In genomic region chr17:41688641-41689496, GRCh38 we compare ENCODE assay signal across 8 cellular contexts. TPM values are rescaled to one million over a fixed set of nuclear protein-coding genes. Genes with fewer than 3 reads are reported as not detected.
DNase-seq lines count a peak whose midpoint lies in the region; ATAC-seq and TF ChIP-seq lines count a peak whose summit lies in the region.

EIF1 (plus strand) TSS chr17:41688885; CDS start chr17:41689039, 154 bp downstream.

- peak; percentile 72 for ATAC-seq in HG03442 (IDR thresholded peaks at IDR 0.05; ENCODE audit: unreplicated experiment)
- ATAC-seq in activated CD4-positive, alpha-beta T cell treated with anti-CD3 and anti-CD28 coated beads for 36 hours: peak; percentile 81

- H3K27ac Mint-ChIP-seq in activated CD4-positive, alpha-beta T cell treated with anti-CD3 and anti-CD28 coated beads for 36 hours: peak within 1 kb of the TSS; percentile 95

- POLR2A ChIA-PET in activated CD4-positive, alpha-beta T cell treated with anti-CD3 and anti-CD28 coated beads for 36 hours (lab: Charles Lee): interaction anchor here (0.6 to 7.3 kb wide), 27 partner anchors 10 to 1679 kb away, joined by 3 to 147 read pairs (median 4); partner anchors contain the start of genes ACLY, JUP, KLHL11 and TOP2A

- H3K36me3 Mint-ChIP-seq in activated CD4-positive, alpha-beta T cell treated with anti-CD3 and anti-CD28 coated beads for 36 hours (ENCODE audit: low read depth): peaks cover 42% of the 10 kb centered on the region

- H3K27me3 Mint-ChIP-seq in activated CD4-positive, alpha-beta T cell treated with anti-CD3 and anti-CD28 coated beads for 36 hours: no peaks in the 10 kb centered on the region

- H3K36me3 ChIP-seq in kidney epithelial cell (ENCODE audit: control insufficient read depth, insufficient read depth, low read length): peaks cover 7% of the 10 kb centered on the region

- H3K4me1 Mint-ChIP-seq in activated CD4-positive, alpha-beta T cell treated with anti-CD3 and anti-CD28 coated beads for 36 hours: peaks cover 20% of the 10 kb centered on the region

- H3K4me3 Mint-ChIP-seq in activated CD4-positive, alpha-beta T cell treated with anti-CD3 and anti-CD28 coated beads for 36 hours: peak within 1 kb of the TSS; percentile 97

- CTCF ChIA-PET in activated CD4-positive, alpha-beta T cell treated with anti-CD3 and anti-CD28 coated beads for 36 hours (lab: Charles Lee): interaction anchor here (0.6 to 6.4 kb wide), 16 partner anchors 9 to 1483 kb away, joined by 3 to 64 read pairs (median 4); partner anchors contain the start of gene KRTAP16-1

- peak; percentile 100 for DNase-seq in Ammon's horn (ENCODE audit: low spot score)
- peak; percentile 88 for DNase-seq in GM19238 (ENCODE audit: insufficient read length, low spot score)
- DNase-seq in NCI-H524 (lab: John Stamatoyannopoulos, UW): peak; percentile 100
- DNase-seq in activated CD4-positive, alpha-beta T cell treated with anti-CD3 and anti-CD28 coated beads for 36 hours: peak; percentile 100
- DNase-seq in choroid plexus epithelial cell (ENCODE audit: low read depth): peak; percentile 100
- peak; percentile 98 for DNase-seq in kidney epithelial cell (ENCODE audit: low read depth)
- DNase-seq in stimulated activated CD4-positive, alpha-beta T cell treated with anti-CD3 and anti-CD28 coated beads, Interleukin-15, amount 100 ng/mL, for 48 hours (ENCODE audit: low read depth in 2 of 2): peak; percentile 100

- no peaks in the 10 kb centered on the region for H3K9me3 Mint-ChIP-seq in activated CD4-positive, alpha-beta T cell treated with anti-CD3 and anti-CD28 coated beads for 36 hours (ENCODE audit: low read depth)

- intact Hi-C loops in activated CD4-positive, alpha-beta T cell treated with anti-CD3 and anti-CD28 coated beads for 36 hours (cut with DNase I, micrococcal nuclease): loop anchor here (1.0 to 5.0 kb wide), 12 partner anchors 10 to 1588 kb away; partner anchors contain the start of genes CDC6 (in 1 of the 2), DNAJC7 (in 1 of the 2), NR1D1 (in 1 of the 2) and ODAD4 (in 1 of the 2)

- TF ChIP-seq CTCF in choroid plexus epithelial cell (conservative IDR thresholded peaks at IDR 0.05; ENCODE audit: low read depth, low read length) (no peak), kidney epithelial cell (IDR thresholded peaks at IDR 0.05; ENCODE audit: insufficient read depth, low read length, poor library complexity, severe bottlenecking) (no peak)

- no peaks in the 10 kb centered on the region for H3K27me3 ChIP-seq in kidney epithelial cell (ENCODE audit: control insufficient read depth, insufficient read depth, low read length)

- H3K4me3 ChIP-seq in choroid plexus epithelial cell (ENCODE audit: low read depth, low read length) (peak within 1 kb of the TSS; percentile 96), kidney epithelial cell (ENCODE audit: low read depth, low read length) (peak within 1 kb of the TSS; percentile 87)

RNA-seq across cellular contexts. Expression of gene EIF1, which starts in this region (rescaled TPM):
- 100 to 1,000 TPM; 869 to 977 TPM for total RNA-seq in activated CD4-positive, alpha-beta T cell treated with anti-CD3 and anti-CD28 coated beads for 36 hours
- 318 and 368 TPM in 2 replicates for total RNA-seq in kidney epithelial cell

Comparison
In these comparisons a context has a peak if more than half of its experiments do, and no peak if none do; other contexts are left out.
1. Peak in every context shown above with its lines: DNase-seq, ATAC-seq and H3K4me3 ChIP-seq.